In the genomic region with DNA sequence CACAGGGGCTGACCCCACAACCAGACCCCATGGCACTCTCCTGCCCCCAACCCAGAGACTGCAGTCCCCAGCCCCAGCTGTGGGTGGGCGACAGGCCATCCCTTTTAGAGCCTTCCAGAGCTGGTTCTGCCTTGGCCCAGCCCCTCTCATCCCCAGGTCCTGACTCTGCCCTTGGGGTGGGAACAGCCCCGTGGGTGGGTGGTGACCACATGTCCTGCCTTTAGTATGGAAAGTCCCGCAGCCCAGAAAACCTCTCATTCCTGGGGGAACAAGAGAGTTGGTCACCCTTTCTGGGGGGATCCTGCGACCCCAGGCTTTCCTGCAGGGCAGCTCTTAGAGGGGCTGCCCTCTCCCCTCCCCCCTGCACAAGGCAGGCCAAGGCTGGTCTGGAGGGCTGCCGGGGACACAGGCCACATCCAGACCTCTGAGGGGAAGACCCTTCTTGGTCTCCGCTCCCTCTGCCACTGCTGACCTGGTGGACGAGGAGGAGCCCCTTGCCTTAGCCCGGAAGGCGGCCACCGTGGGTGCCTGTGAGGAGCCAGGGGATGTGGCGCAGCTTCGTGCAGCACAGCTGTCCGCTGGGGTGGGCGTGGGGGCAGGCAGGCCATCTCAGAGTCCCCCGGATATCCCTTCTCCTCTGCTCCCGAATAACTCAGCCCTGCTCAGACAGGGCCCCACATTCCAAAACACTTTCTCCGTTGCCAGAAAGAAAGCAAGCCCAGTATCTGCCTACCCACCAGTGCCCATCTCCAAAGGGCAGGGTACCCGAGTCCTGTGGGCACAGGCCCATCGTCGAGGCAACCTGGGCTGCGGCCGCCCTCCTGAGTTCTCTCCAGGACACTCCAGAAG, we compare ENCODE assay signal across 2 cellular contexts.
TF ChIP-seq lines count a peak whose summit lies in the region.

No MANE protein-coding gene starts in this region.

TF ChIP-seq in SK-N-SH, 30 proteins besides CTCF, POLR2A, EP300 and RAD21:
- TF ChIP-seq SMC3 (IDR thresholded peaks at IDR 0.05; ENCODE audit: low read depth, low read length) = no peak
- TF ChIP-seq TAF1 (IDR thresholded peaks at IDR 0.05; ENCODE audit: borderline replicate concordance, low read depth, low read length) = no peak
- TF ChIP-seq, protein P1, sequence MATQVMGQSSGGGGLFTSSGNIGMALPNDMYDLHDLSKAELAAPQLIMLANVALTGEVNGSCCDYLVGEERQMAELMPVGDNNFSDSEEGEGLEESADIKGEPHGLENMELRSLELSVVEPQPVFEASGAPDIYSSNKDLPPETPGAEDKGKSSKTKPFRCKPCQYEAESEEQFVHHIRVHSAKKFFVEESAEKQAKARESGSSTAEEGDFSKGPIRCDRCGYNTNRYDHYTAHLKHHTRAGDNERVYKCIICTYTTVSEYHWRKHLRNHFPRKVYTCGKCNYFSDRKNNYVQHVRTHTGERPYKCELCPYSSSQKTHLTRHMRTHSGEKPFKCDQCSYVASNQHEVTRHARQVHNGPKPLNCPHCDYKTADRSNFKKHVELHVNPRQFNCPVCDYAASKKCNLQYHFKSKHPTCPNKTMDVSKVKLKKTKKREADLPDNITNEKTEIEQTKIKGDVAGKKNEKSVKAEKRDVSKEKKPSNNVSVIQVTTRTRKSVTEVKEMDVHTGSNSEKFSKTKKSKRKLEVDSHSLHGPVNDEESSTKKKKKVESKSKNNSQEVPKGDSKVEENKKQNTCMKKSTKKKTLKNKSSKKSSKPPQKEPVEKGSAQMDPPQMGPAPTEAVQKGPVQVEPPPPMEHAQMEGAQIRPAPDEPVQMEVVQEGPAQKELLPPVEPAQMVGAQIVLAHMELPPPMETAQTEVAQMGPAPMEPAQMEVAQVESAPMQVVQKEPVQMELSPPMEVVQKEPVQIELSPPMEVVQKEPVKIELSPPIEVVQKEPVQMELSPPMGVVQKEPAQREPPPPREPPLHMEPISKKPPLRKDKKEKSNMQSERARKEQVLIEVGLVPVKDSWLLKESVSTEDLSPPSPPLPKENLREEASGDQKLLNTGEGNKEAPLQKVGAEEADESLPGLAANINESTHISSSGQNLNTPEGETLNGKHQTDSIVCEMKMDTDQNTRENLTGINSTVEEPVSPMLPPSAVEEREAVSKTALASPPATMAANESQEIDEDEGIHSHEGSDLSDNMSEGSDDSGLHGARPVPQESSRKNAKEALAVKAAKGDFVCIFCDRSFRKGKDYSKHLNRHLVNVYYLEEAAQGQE (IDR thresholded peaks at IDR 0.05; ENCODE audit: low read depth, low read length) = no peak
- TF ChIP-seq POLR2AphosphoS5 (IDR thresholded peaks at IDR 0.05; ENCODE audit: low read depth, low read length) = no peak
- no peak for TF ChIP-seq GABPA (IDR thresholded peaks at IDR 0.05; ENCODE audit: low read depth)
- no peak for TF ChIP-seq EZH2phosphoT487 (IDR thresholded peaks at IDR 0.05; ENCODE audit: borderline replicate concordance, low read depth)
- no peak for TF ChIP-seq NFIC (IDR thresholded peaks at IDR 0.05; ENCODE audit: borderline replicate concordance)
- TF ChIP-seq RFX5 (IDR thresholded peaks at IDR 0.05; ENCODE audit: low read length) = no peak
- no peak for TF ChIP-seq MEF2A (IDR thresholded peaks at IDR 0.05; ENCODE audit: borderline replicate concordance, low read depth)
- no peak for TF ChIP-seq ELF1 (IDR thresholded peaks at IDR 0.05)
- TF ChIP-seq, protein P2, sequence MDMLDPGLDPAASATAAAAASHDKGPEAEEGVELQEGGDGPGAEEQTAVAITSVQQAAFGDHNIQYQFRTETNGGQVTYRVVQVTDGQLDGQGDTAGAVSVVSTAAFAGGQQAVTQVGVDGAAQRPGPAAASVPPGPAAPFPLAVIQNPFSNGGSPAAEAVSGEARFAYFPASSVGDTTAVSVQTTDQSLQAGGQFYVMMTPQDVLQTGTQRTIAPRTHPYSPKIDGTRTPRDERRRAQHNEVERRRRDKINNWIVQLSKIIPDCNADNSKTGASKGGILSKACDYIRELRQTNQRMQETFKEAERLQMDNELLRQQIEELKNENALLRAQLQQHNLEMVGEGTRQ (IDR thresholded peaks at IDR 0.05; ENCODE audit: borderline replicate concordance, low read depth, low read length) = no peak
- no peak for TF ChIP-seq JUND (IDR thresholded peaks at IDR 0.05)
- TF ChIP-seq, protein P3, sequence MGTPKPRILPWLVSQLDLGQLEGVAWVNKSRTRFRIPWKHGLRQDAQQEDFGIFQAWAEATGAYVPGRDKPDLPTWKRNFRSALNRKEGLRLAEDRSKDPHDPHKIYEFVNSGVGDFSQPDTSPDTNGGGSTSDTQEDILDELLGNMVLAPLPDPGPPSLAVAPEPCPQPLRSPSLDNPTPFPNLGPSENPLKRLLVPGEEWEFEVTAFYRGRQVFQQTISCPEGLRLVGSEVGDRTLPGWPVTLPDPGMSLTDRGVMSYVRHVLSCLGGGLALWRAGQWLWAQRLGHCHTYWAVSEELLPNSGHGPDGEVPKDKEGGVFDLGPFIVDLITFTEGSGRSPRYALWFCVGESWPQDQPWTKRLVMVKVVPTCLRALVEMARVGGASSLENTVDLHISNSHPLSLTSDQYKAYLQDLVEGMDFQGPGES (IDR thresholded peaks at IDR 0.05; ENCODE audit: low read depth, low read length) = no peak

TF ChIP-seq in SK-N-SH treated with all-trans-retinoic acid at 6 μM for 48 hours, 23 proteins besides CTCF, POLR2A, EP300 and RAD21:
- TF ChIP-seq TSHZ2 (CRISPR knock-in tag; IDR thresholded peaks at IDR 0.05) = no peak
- TF ChIP-seq ZNF8 (CRISPR knock-in tag; IDR thresholded peaks at IDR 0.05) = no peak
- no peak for TF ChIP-seq ZFP3 (CRISPR knock-in tag; IDR thresholded peaks at IDR 0.05)
- TF ChIP-seq, protein P4, sequence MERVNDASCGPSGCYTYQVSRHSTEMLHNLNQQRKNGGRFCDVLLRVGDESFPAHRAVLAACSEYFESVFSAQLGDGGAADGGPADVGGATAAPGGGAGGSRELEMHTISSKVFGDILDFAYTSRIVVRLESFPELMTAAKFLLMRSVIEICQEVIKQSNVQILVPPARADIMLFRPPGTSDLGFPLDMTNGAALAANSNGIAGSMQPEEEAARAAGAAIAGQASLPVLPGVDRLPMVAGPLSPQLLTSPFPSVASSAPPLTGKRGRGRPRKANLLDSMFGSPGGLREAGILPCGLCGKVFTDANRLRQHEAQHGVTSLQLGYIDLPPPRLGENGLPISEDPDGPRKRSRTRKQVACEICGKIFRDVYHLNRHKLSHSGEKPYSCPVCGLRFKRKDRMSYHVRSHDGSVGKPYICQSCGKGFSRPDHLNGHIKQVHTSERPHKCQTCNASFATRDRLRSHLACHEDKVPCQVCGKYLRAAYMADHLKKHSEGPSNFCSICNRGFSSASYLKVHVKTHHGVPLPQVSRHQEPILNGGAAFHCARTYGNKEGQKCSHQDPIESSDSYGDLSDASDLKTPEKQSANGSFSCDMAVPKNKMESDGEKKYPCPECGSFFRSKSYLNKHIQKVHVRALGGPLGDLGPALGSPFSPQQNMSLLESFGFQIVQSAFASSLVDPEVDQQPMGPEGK (CRISPR knock-in tag; IDR thresholded peaks at IDR 0.05; ENCODE audit: borderline replicate concordance) = no peak
- no peak for TF ChIP-seq ZNF565 (CRISPR knock-in tag; conservative IDR thresholded peaks at IDR 0.05; ENCODE audit: low read depth)
- no peak for TF ChIP-seq SNAI2 (CRISPR knock-in tag; IDR thresholded peaks at IDR 0.05)
- no peak for TF ChIP-seq TCF4 (CRISPR knock-in tag; IDR thresholded peaks at IDR 0.05; ENCODE audit: borderline replicate concordance)
- no peak for TF ChIP-seq PPARA (CRISPR knock-in tag; IDR thresholded peaks at IDR 0.05; ENCODE audit: borderline replicate concordance)
- TF ChIP-seq CSDC2 (CRISPR knock-in tag; IDR thresholded peaks at IDR 0.05) = no peak
- TF ChIP-seq ZC3H10 (CRISPR knock-in tag; IDR thresholded peaks at IDR 0.05) = no peak
- TF ChIP-seq, protein P5, sequence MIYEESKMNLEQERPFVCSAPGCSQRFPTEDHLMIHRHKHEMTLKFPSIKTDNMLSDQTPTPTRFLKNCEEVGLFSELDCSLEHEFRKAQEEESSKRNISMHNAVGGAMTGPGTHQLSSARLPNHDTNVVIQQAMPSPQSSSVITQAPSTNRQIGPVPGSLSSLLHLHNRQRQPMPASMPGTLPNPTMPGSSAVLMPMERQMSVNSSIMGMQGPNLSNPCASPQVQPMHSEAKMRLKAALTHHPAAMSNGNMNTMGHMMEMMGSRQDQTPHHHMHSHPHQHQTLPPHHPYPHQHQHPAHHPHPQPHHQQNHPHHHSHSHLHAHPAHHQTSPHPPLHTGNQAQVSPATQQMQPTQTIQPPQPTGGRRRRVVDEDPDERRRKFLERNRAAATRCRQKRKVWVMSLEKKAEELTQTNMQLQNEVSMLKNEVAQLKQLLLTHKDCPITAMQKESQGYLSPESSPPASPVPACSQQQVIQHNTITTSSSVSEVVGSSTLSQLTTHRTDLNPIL (CRISPR knock-in tag; IDR thresholded peaks at IDR 0.05; ENCODE audit: low read depth) = no peak
- TF ChIP-seq OSR1 (CRISPR knock-in tag; IDR thresholded peaks at IDR 0.05) = no peak
- no peak for TF ChIP-seq RARB (CRISPR knock-in tag; IDR thresholded peaks at IDR 0.05)
- TF ChIP-seq ZFP30 (CRISPR knock-in tag; IDR thresholded peaks at IDR 0.05) = no peak
- no peak for TF ChIP-seq TOX (CRISPR knock-in tag; IDR thresholded peaks at IDR 0.05; ENCODE audit: borderline replicate concordance)
- TF ChIP-seq ISL1 (CRISPR knock-in tag; IDR thresholded peaks at IDR 0.05) = no peak
- TF ChIP-seq ESRRG (CRISPR knock-in tag; IDR thresholded peaks at IDR 0.05) = no peak
- no peak for TF ChIP-seq ARNTL (CRISPR knock-in tag; IDR thresholded peaks at IDR 0.05; ENCODE audit: borderline replicate concordance, low read depth)
- no peak for TF ChIP-seq BACH2 (CRISPR knock-in tag; IDR thresholded peaks at IDR 0.05; ENCODE audit: borderline replicate concordance)
- TF ChIP-seq, protein P6, sequence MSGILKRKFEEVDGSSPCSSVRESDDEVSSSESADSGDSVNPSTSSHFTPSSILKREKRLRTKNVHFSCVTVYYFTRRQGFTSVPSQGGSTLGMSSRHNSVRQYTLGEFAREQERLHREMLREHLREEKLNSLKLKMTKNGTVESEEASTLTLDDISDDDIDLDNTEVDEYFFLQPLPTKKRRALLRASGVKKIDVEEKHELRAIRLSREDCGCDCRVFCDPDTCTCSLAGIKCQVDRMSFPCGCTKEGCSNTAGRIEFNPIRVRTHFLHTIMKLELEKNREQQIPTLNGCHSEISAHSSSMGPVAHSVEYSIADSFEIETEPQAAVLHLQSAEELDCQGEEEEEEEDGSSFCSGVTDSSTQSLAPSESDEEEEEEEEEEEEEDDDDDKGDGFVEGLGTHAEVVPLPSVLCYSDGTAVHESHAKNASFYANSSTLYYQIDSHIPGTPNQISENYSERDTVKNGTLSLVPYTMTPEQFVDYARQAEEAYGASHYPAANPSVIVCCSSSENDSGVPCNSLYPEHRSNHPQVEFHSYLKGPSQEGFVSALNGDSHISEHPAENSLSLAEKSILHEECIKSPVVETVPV (CRISPR knock-in tag; IDR thresholded peaks at IDR 0.05) = no peak
